9 cellular contexts compared by ENCODE assay signal in the genomic region with DNA sequence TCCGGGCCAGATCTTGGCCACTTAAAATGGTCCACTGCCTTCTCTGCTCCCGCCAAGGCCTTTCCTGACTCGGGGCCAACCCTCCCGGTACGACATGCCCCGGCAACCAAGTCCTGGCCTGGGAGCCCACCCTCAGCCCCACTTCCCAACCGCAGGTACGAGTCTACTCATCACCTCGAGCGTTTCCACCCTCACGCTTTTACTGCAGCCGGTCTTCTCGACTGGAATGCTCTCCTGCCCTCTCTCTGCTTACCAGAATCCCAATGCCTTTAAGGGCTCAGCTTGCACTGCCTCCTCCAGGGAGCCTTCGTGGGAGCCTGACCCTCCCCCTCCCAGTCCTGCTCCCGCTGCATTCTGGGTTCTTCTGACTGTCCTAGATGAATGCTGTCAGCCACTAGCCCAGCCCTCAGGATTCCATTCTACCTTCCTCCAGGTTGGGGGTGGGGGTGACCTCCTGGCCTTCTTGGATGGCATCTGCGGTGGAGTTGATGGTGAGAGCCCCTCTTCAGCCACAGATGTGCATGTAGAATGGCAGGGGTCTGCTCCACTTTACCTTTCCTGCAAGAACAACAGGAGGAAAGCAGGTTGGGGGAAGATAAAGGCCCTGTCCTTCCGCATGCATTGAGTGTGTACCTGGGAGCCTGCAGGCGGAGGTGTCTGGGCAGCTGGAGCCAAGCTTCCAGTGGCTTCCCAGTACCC. TPM values are rescaled to one million over a fixed set of nuclear protein-coding genes. Genes with fewer than 3 reads are reported as not detected.
DNase-seq lines count a peak whose midpoint lies in the region; ATAC-seq, FAIRE-seq and TF ChIP-seq lines count a peak whose summit lies in the region.
"Had no signal": no experiment of that assay in that cellular context is flagged by ENCODE, and none has a peak within 500 bp of the region (broad histone marks: within the 10 kb centered on the region; RNA-seq: fewer than 3 reads in every experiment).

No MANE protein-coding gene starts in this region.

- peak overlapping the region; percentile 91 for H3K4me3 ChIP-seq in mesodermal cell (ENCODE audit: extremely low read depth, insufficient read depth, low read length, poor library complexity, severe bottlenecking)

- peaks cover 60% of the 10 kb centered on the region for H3K4me1 Mint-ChIP-seq in stimulated activated naive CD8-positive, alpha-beta T cell treated with anti-CD3 and anti-CD28 coated beads, Interleukin-15, Interleukin-2, amounts not matched to agents 100 ng/mL and 50 ng/mL, for 24 hours (ENCODE audit: low read depth)

- H3K27ac ChIP-seq in cingulate gyrus (ENCODE audit: low read depth, low read length) (peak overlapping the region; percentile 89), mesodermal cell (ENCODE audit: low read depth, low read length, severe bottlenecking) (peak overlapping the region; percentile 89)

- FAIRE-seq in D721Med (lab: Jason Lieb, UNC): no peak

- H3K27me3 Mint-ChIP-seq in stimulated activated naive CD8-positive, alpha-beta T cell treated with anti-CD3 and anti-CD28 coated beads, Interleukin-15, Interleukin-2, amounts not matched to agents 100 ng/mL and 50 ng/mL, for 24 hours: peaks cover 3% of the 10 kb centered on the region

- H3K9me3 Mint-ChIP-seq in stimulated activated naive CD8-positive, alpha-beta T cell treated with anti-CD3 and anti-CD28 coated beads, Interleukin-15, Interleukin-2, amounts not matched to agents 100 ng/mL and 50 ng/mL, for 24 hours: no peaks in the 10 kb centered on the region

- H3K9me3 ChIP-seq in mesodermal cell (ENCODE audit: control insufficient read depth, low read length): no peaks in the 10 kb centered on the region

- H3K4me3 Mint-ChIP-seq in stimulated activated naive CD8-positive, alpha-beta T cell treated with anti-CD3 and anti-CD28 coated beads, Interleukin-15, Interleukin-2, amounts not matched to agents 100 ng/mL and 50 ng/mL, for 24 hours: peak overlapping the region; percentile 72

- ATAC-seq in stimulated activated naive CD8-positive, alpha-beta T cell treated with anti-CD3 and anti-CD28 coated beads, Interleukin-15, Interleukin-2, amounts not matched to agents 100 U/mL and 50 U/mL, for 24 hours: no peak
- ATAC-seq in HG03139 (IDR thresholded peaks at IDR 0.05; ENCODE audit: unreplicated experiment): no peak

- H3K36me3 Mint-ChIP-seq in stimulated activated naive CD8-positive, alpha-beta T cell treated with anti-CD3 and anti-CD28 coated beads, Interleukin-15, Interleukin-2, amounts not matched to agents 100 ng/mL and 50 ng/mL, for 24 hours (ENCODE audit: low read depth): peaks cover 33% of the 10 kb centered on the region

- WGBS in mesodermal cell (ENCODE audit: insufficient coverage in 2 of 2), 2 experiments: 11 to 15% methylated on average over 14 to 17 of the region's 18 CpGs

- H3K4me1 ChIP-seq in mesodermal cell (ENCODE audit: control insufficient read depth, insufficient read depth, low read length, poor library complexity, severe bottlenecking): peaks cover 28% of the 10 kb centered on the region

- TF ChIP-seq CTCF in D721Med (IDR thresholded peaks at IDR 0.05; ENCODE audit: insufficient read depth, missing control alignments): no peak

- H3K27ac Mint-ChIP-seq in stimulated activated naive CD8-positive, alpha-beta T cell treated with anti-CD3 and anti-CD28 coated beads, Interleukin-15, Interleukin-2, amounts not matched to agents 100 ng/mL and 50 ng/mL, for 24 hours: peak overlapping the region; percentile 88

- H3K36me3 ChIP-seq in mesodermal cell (ENCODE audit: control insufficient read depth, insufficient read depth, low read length): peaks cover under 1% of the 10 kb centered on the region

- DNase-seq in stimulated activated naive CD8-positive, alpha-beta T cell treated with anti-CD3 and anti-CD28 coated beads, Interleukin-15, Interleukin-2, amounts not matched to agents 100 U/mL and 50 U/mL, for 24 hours: no peak
- DNase-seq in COLO668 (lab: John Stamatoyannopoulos, UW; ENCODE audit: unreplicated experiment): no peak
- DNase-seq in NCI-H2107 (lab: John Stamatoyannopoulos, UW): no peak
- DNase-seq in D721Med (ENCODE audit: insufficient read length, low spot score): no peak

RNA-seq across cellular contexts. Expression of gene CSRNP1, which starts 1.1 kb away (rescaled TPM):
- polyA plus RNA-seq in mesodermal cell (2013, experiment 1 of 2): 43.3 TPM
- 34.8 TPM for polyA plus RNA-seq in mesodermal cell (2013, experiment 2 of 2)

RNA-seq across cellular contexts. Expression of gene XIRP1, which starts 37.9 kb away (rescaled TPM):
- 3.6 TPM for polyA plus RNA-seq in mesodermal cell (2013, experiment 1 of 2)
- polyA plus RNA-seq in mesodermal cell (2013, experiment 2 of 2): 3.4 TPM
- polyA plus RNA-seq: foreskin keratinocyte had no signal

RNA-seq across cellular contexts. Expression of gene TTC21A, which starts 47.0 kb away (rescaled TPM):
- polyA plus RNA-seq in mesodermal cell (2013, experiment 1 of 2): 4.5 TPM
- 3.6 TPM for polyA plus RNA-seq in mesodermal cell (2013, experiment 2 of 2)

RNA-seq across cellular contexts. Expression of gene GORASP1, which starts 47.0 kb away (rescaled TPM):
- 45.0 TPM for polyA plus RNA-seq in mesodermal cell (2013, experiment 1 of 2)
- 38.8 TPM for polyA plus RNA-seq in mesodermal cell (2013, experiment 2 of 2)
